In genomic region chr10:127579640-127580039, GRCh38 we compare ENCODE assay signal across 18 cellular contexts. TPM values are rescaled to one million over a fixed set of nuclear protein-coding genes. Genes with fewer than 3 reads are reported as not detected.
DNase-seq lines count a peak whose midpoint lies in the region; ATAC-seq and TF ChIP-seq lines count a peak whose summit lies in the region.
"Had no signal": no experiment of that assay in that cellular context is flagged by ENCODE, and none has a peak within 500 bp of the region (broad histone marks: within the 10 kb centered on the region; RNA-seq: fewer than 3 reads in every experiment).

No MANE protein-coding gene starts in this region.

- H3K4me1 ChIP-seq in body of pancreas: peaks cover 15% of the 10 kb centered on the region
- peaks cover 12% of the 10 kb centered on the region for H3K4me1 ChIP-seq in lower lobe of right lung
- H3K4me1 ChIP-seq: HAP-1 had no signal

- 6 to 11% methylated on average over 2 of the region's 2 CpGs for WGBS in body of pancreas, 2 donors

- no peak for TF ChIP-seq POLR2A in body of pancreas (IDR thresholded peaks at IDR 0.05)

- no peak overlapping the region for H3K4me3 ChIP-seq in body of pancreas
- H3K4me3 ChIP-seq in kidney epithelial cell (ENCODE audit: low read depth, low read length): no peak overlapping the region
- H3K4me3 ChIP-seq in lower lobe of right lung: no peak overlapping the region
- H3K4me3 ChIP-seq: BLaER1 treated with 17β-estradiol and CSF1 and Interleukin-3, amounts not matched to agents 10 nM and 100 nM; GM23248; HAP-1 had no signal

- ATAC-seq in body of pancreas (peak; percentile 53), lower lobe of right lung (peak; percentile 55 to 70), Right ventricle myocardium superior (ENCODE audit: poor library complexity) (no peak)
- ATAC-seq: CD8-positive, alpha-beta T cell; HepG2 had no signal

- H3K9me3 ChIP-seq in body of pancreas: no peaks in the 10 kb centered on the region
- H3K9me3 ChIP-seq in lower lobe of right lung: no peaks in the 10 kb centered on the region
- H3K9me3 ChIP-seq: BLaER1 treated with 17β-estradiol and CSF1 and Interleukin-3, amounts not matched to agents 10 nM and 100 nM; HAP-1 had no signal

- intact Hi-C loops in body of pancreas (cut with DNase I) (no loop called here), lower lobe of right lung (cut with DNase I) (no loop called here), Right ventricle myocardium superior (cut with DNase I) (no loop called here)

- DNase-seq in body of pancreas (no peak), kidney epithelial cell (ENCODE audit: low read depth) (peak; percentile 4), lower lobe of right lung (no peak), activated gamma-delta T cell (lab: John Stamatoyannopoulos, UW) (no peak), Right ventricle myocardium superior (no peak), ureter (ENCODE audit: low spot score) (no peak), NCI-H345 treated with DMSO at 0.1 percent for 48 hours (lab: John Stamatoyannopoulos, UW; ENCODE audit: unreplicated experiment) (no peak)
- DNase-seq: CD8-positive, alpha-beta T cell; COR-L47; DMS79; GDM1; GM23248 had no signal

- no peak overlapping the region for H3K27ac ChIP-seq in body of pancreas
- no peak overlapping the region for H3K27ac ChIP-seq in lower lobe of right lung
- H3K27ac ChIP-seq: BLaER1 treated with 17β-estradiol and CSF1 and Interleukin-3, amounts not matched to agents 10 nM and 100 nM; GM23248 had no signal

- H3K36me3 ChIP-seq in body of pancreas (replicated peaks in 1 of 2; ENCODE audit: insufficient read depth in 1 of 2, low read depth in 2 of 2) (no peaks in the 10 kb centered on the region), kidney epithelial cell (ENCODE audit: control insufficient read depth, insufficient read depth, low read length) (no peaks in the 10 kb centered on the region), lower lobe of right lung (no peaks in the 10 kb centered on the region)
- H3K36me3 ChIP-seq: BLaER1 treated with 17β-estradiol and CSF1 and Interleukin-3, amounts not matched to agents 10 nM and 100 nM; HAP-1 had no signal

- TF ChIP-seq CTCF in body of pancreas (IDR thresholded peaks at IDR 0.05) (no peak), kidney epithelial cell (IDR thresholded peaks at IDR 0.05; ENCODE audit: insufficient read depth, low read length, poor library complexity, severe bottlenecking) (no peak), lower lobe of right lung (IDR thresholded peaks at IDR 0.05) (no peak)

- H3K27me3 ChIP-seq in body of pancreas (no peaks in the 10 kb centered on the region), kidney epithelial cell (ENCODE audit: control insufficient read depth, insufficient read depth, low read length) (no peaks in the 10 kb centered on the region), lower lobe of right lung (ENCODE audit: low read depth) (no peaks in the 10 kb centered on the region)
- H3K27me3 ChIP-seq: BLaER1 treated with 17β-estradiol and CSF1 and Interleukin-3, amounts not matched to agents 10 nM and 100 nM had no signal

RNA-seq across cellular contexts. Expression of gene NPS, which starts 30.5 kb away (rescaled TPM):
- total RNA-seq in body of pancreas: not detected
- total RNA-seq in kidney epithelial cell: not detected in 2 replicates
- total RNA-seq in lower lobe of right lung: not detected
- total RNA-seq in Right ventricle myocardium superior: not detected
- total RNA-seq in ureter: not detected
- total RNA-seq: B cell; CD8-positive, alpha-beta T cell; Daoy; GM23248; H4; HepG2 had no signal
